8 cellular contexts compared by ENCODE assay signal in genomic region chr6:80105972-80106417, GRCh38. TPM values are rescaled to one million over a fixed set of nuclear protein-coding genes. Genes with fewer than 3 reads are reported as not detected.
DNase-seq lines count a peak whose midpoint lies in the region; TF ChIP-seq lines count a peak whose summit lies in the region.

No MANE protein-coding gene starts in this region.

- H3K79me2 ChIP-seq in DOHH2 (ENCODE audit: control insufficient read depth, low read length), result peaks cover 16% of the 10 kb centered on the region

- no peaks in the 10 kb centered on the region for H3K9me2 ChIP-seq in DOHH2 (replicated peaks; ENCODE audit: control insufficient read depth, low read length)

- H4K20me1 ChIP-seq in DOHH2 (ENCODE audit: control insufficient read depth, insufficient read depth, low read depth, low read length), result no peaks in the 10 kb centered on the region

- H3K27me3 ChIP-seq in DOHH2 (ENCODE audit: control insufficient read depth, low read length) (no peaks in the 10 kb centered on the region), WERI-Rb-1 (ENCODE audit: insufficient read depth, low read depth, severe bottlenecking) (no peaks in the 10 kb centered on the region), iPS-18a (ENCODE audit: control insufficient read depth, insufficient read depth, low read length) (peaks cover 3% of the 10 kb centered on the region), thyroid gland (no peaks in the 10 kb centered on the region)

- DNase-seq in HFF-Myc (ENCODE audit: extremely low read depth, low read depth) (no peak), WERI-Rb-1 (no peak), thyroid gland (no peak), DMS 273 treated with DMSO at 0.1 percent for 48 hours (lab: John Stamatoyannopoulos, UW) (no peak), nucleus accumbens (lab: John Stamatoyannopoulos, UW) (no peak)
- DNase-seq in stimulated activated CD4-positive, alpha-beta T cell treated with anti-CD3 and anti-CD28 coated beads, Interleukin-2, amount 100 ng/mL, for 24 hours, result no peak

- peak overlapping the region; percentile 83 for H3K4me2 ChIP-seq in DOHH2 (ENCODE audit: low read length)

- peak overlapping the region; percentile 23 for H3K9ac ChIP-seq in iPS-18a (ENCODE audit: low read length)

- intact Hi-C loops in thyroid gland (cut with DNase I), result no loop called here

- peaks cover 14% of the 10 kb centered on the region for H3K4me1 ChIP-seq in DOHH2 (ENCODE audit: control insufficient read depth, low read length)
- peaks cover 17% of the 10 kb centered on the region for H3K4me1 ChIP-seq in iPS-18a (ENCODE audit: control insufficient read depth, low read depth, low read length)
- no peaks in the 10 kb centered on the region for H3K4me1 ChIP-seq in thyroid gland

- H3K4me3 ChIP-seq in DOHH2 (ENCODE audit: low read length) (peak overlapping the region; percentile 79), HFF-Myc (replicated peaks; ENCODE audit: low read depth, low read length) (peak overlapping the region; percentile 69), WERI-Rb-1 (ENCODE audit: low read depth, low read length) (peak overlapping the region; percentile 83), iPS-18a (ENCODE audit: low read length) (peak overlapping the region; percentile 96), thyroid gland (replicated peaks in 1 of 3) (peak overlapping the region in 1 of 3 donors; percentile 16)

- no peaks in the 10 kb centered on the region for H3K9me3 ChIP-seq in DOHH2 (ENCODE audit: control insufficient read depth, insufficient read depth, low read length)
- H3K9me3 ChIP-seq in WERI-Rb-1 (ENCODE audit: severe bottlenecking), result no peaks in the 10 kb centered on the region
- no peaks in the 10 kb centered on the region for H3K9me3 ChIP-seq in iPS-18a (ENCODE audit: control insufficient read depth, low read depth, low read length)
- no peaks in the 10 kb centered on the region for H3K9me3 ChIP-seq in thyroid gland

- no peak overlapping the region; the same call in 1 of the 2 replicates for H3K27ac ChIP-seq in DOHH2 (ENCODE audit: low read depth, low read length)
- peak overlapping the region; percentile 15 for H3K27ac ChIP-seq in WERI-Rb-1
- no peak overlapping the region for H3K27ac ChIP-seq in iPS-18a (ENCODE audit: low read length)
- H3K27ac ChIP-seq in thyroid gland, result peak overlapping the region; percentile 58 to 69 (median 64)

- TF ChIP-seq CTCF in DOHH2 (IDR thresholded peaks at IDR 0.05; ENCODE audit: low read depth, low read length, poor library complexity, severe bottlenecking) (no peak), HFF-Myc (IDR thresholded peaks at IDR 0.05; ENCODE audit: low read depth, low read length, missing control alignments) (no peak), WERI-Rb-1 (IDR thresholded peaks at IDR 0.05; ENCODE audit: low read depth, low read length) (no peak), thyroid gland (IDR thresholded peaks at IDR 0.05) (no peak)

- WGBS in thyroid gland, 2 donors, result 5 to 6% methylated on average over 6 of the region's 6 CpGs

- H3F3A ChIP-seq in DOHH2 (ENCODE audit: control insufficient read depth, insufficient read depth), result no peaks in the 10 kb centered on the region

- TF ChIP-seq POLR2A in thyroid gland (IDR thresholded peaks at IDR 0.05), result no peak

- H3K36me3 ChIP-seq in DOHH2 (ENCODE audit: control insufficient read depth, low read length) (no peaks in the 10 kb centered on the region), WERI-Rb-1 (no peaks in the 10 kb centered on the region), iPS-18a (ENCODE audit: control insufficient read depth, low read depth, low read length) (no peaks in the 10 kb centered on the region), thyroid gland (no peaks in the 10 kb centered on the region)

RNA-seq across cellular contexts. Expression of gene BCKDHB, which starts 0.5 kb away (rescaled TPM):
- 10 to 100 TPM; 16.7 to 36.9 (median 24.4) TPM for total RNA-seq in thyroid gland

Comparison
In these comparisons a context has a peak if more than half of its experiments do, and no peak if none do; other contexts are left out.
1. H3K27ac ChIP-seq: peak in WERI-Rb-1 (single experiment) and thyroid gland (3 of 3); none in DOHH2 (single experiment) and iPS-18a (single experiment).